Comparison of ENCODE assay signal across 2 cellular contexts in the genomic region with DNA sequence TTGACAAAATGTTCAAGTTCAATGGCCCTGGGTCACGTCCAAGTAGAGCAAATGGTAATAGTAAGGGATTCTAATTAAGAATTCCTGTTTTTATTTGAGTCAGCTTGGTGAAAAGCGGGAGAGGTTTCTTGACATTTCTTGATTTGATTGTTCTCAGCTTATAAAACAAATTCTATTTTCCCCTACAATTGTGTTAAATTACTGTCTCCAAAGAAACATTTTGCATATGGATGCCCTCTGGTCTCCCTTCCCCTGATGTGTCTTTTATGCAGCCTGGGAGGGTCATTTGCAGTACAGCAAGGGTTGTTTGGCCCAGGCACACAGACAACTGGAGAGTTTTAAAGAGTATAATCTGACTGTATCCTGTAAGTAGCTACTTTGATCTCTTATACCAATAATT.
TF ChIP-seq lines count a peak whose summit lies in the region.

No MANE protein-coding gene starts in this region.

TF ChIP-seq in HepG2, 621 proteins besides CTCF, POLR2A, EP300 and RAD21 (continued from another document):
- TF ChIP-seq, protein P1, sequence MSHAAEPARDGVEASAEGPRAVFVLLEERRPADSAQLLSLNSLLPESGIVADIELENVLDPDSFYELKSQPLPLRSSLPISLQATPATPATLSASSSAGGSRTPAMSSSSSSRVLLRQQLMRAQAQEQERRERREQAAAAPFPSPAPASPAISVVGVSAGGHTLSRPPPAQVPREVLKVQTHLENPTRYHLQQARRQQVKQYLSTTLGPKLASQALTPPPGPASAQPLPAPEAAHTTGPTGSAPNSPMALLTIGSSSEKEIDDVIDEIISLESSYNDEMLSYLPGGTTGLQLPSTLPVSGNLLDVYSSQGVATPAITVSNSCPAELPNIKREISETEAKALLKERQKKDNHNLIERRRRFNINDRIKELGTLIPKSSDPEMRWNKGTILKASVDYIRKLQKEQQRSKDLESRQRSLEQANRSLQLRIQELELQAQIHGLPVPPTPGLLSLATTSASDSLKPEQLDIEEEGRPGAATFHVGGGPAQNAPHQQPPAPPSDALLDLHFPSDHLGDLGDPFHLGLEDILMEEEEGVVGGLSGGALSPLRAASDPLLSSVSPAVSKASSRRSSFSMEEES (CRISPR knock-in tag; IDR thresholded peaks at IDR 0.05): no peak
- TF ChIP-seq, protein P2, sequence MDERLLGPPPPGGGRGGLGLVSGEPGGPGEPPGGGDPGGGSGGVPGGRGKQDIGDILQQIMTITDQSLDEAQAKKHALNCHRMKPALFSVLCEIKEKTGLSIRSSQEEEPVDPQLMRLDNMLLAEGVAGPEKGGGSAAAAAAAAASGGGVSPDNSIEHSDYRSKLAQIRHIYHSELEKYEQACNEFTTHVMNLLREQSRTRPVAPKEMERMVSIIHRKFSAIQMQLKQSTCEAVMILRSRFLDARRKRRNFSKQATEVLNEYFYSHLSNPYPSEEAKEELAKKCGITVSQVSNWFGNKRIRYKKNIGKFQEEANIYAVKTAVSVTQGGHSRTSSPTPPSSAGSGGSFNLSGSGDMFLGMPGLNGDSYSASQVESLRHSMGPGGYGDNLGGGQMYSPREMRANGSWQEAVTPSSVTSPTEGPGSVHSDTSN (CRISPR knock-in tag; IDR thresholded peaks at IDR 0.05): no peak
- no peak for TF ChIP-seq NFATC3 (CRISPR knock-in tag; IDR thresholded peaks at IDR 0.05)

TF ChIP-seq in WTC11, 78 proteins besides CTCF, POLR2A, EP300 and RAD21 (continued from another document):
- TF ChIP-seq, protein P3, sequence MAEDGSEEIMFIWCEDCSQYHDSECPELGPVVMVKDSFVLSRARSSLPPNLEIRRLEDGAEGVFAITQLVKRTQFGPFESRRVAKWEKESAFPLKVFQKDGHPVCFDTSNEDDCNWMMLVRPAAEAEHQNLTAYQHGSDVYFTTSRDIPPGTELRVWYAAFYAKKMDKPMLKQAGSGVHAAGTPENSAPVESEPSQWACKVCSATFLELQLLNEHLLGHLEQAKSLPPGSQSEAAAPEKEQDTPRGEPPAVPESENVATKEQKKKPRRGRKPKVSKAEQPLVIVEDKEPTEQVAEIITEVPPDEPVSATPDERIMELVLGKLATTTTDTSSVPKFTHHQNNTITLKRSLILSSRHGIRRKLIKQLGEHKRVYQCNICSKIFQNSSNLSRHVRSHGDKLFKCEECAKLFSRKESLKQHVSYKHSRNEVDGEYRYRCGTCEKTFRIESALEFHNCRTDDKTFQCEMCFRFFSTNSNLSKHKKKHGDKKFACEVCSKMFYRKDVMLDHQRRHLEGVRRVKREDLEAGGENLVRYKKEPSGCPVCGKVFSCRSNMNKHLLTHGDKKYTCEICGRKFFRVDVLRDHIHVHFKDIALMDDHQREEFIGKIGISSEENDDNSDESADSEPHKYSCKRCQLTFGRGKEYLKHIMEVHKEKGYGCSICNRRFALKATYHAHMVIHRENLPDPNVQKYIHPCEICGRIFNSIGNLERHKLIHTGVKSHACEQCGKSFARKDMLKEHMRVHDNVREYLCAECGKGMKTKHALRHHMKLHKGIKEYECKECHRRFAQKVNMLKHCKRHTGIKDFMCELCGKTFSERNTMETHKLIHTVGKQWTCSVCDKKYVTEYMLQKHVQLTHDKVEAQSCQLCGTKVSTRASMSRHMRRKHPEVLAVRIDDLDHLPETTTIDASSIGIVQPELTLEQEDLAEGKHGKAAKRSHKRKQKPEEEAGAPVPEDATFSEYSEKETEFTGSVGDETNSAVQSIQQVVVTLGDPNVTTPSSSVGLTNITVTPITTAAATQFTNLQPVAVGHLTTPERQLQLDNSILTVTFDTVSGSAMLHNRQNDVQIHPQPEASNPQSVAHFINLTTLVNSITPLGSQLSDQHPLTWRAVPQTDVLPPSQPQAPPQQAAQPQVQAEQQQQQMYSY (CRISPR knock-in tag; IDR thresholded peaks at IDR 0.05): no peak
- TF ChIP-seq SP1 (CRISPR knock-in tag; conservative IDR thresholded peaks at IDR 0.05) (no peak), GRHL2 (CRISPR knock-in tag; IDR thresholded peaks at IDR 0.05; ENCODE audit: insufficient replicate concordance, severe bottlenecking) (no peak), ETV6 (CRISPR knock-in tag; IDR thresholded peaks at IDR 0.05) (no peak), FOXK1 (CRISPR knock-in tag; IDR thresholded peaks at IDR 0.05) (no peak), ESRRA (CRISPR knock-in tag; IDR thresholded peaks at IDR 0.05; ENCODE audit: borderline replicate concordance) (no peak), ZNF121 (CRISPR knock-in tag; IDR thresholded peaks at IDR 0.05) (no peak)
- TF ChIP-seq, protein P4, sequence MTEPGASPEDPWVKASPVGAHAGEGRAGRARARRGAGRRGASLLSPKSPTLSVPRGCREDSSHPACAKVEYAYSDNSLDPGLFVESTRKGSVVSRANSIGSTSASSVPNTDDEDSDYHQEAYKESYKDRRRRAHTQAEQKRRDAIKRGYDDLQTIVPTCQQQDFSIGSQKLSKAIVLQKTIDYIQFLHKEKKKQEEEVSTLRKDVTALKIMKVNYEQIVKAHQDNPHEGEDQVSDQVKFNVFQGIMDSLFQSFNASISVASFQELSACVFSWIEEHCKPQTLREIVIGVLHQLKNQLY (CRISPR knock-in tag; IDR thresholded peaks at IDR 0.05): no peak
- TF ChIP-seq, protein P5, sequence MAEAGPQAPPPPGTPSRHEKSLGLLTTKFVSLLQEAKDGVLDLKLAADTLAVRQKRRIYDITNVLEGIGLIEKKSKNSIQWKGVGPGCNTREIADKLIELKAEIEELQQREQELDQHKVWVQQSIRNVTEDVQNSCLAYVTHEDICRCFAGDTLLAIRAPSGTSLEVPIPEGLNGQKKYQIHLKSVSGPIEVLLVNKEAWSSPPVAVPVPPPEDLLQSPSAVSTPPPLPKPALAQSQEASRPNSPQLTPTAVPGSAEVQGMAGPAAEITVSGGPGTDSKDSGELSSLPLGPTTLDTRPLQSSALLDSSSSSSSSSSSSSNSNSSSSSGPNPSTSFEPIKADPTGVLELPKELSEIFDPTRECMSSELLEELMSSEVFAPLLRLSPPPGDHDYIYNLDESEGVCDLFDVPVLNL (CRISPR knock-in tag; IDR thresholded peaks at IDR 0.05; ENCODE audit: borderline replicate concordance, low read depth): no peak
- TF ChIP-seq, protein P6, sequence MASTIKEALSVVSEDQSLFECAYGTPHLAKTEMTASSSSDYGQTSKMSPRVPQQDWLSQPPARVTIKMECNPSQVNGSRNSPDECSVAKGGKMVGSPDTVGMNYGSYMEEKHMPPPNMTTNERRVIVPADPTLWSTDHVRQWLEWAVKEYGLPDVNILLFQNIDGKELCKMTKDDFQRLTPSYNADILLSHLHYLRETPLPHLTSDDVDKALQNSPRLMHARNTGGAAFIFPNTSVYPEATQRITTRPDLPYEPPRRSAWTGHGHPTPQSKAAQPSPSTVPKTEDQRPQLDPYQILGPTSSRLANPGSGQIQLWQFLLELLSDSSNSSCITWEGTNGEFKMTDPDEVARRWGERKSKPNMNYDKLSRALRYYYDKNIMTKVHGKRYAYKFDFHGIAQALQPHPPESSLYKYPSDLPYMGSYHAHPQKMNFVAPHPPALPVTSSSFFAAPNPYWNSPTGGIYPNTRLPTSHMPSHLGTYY (CRISPR knock-in tag; IDR thresholded peaks at IDR 0.05): no peak
- TF ChIP-seq, protein P7, sequence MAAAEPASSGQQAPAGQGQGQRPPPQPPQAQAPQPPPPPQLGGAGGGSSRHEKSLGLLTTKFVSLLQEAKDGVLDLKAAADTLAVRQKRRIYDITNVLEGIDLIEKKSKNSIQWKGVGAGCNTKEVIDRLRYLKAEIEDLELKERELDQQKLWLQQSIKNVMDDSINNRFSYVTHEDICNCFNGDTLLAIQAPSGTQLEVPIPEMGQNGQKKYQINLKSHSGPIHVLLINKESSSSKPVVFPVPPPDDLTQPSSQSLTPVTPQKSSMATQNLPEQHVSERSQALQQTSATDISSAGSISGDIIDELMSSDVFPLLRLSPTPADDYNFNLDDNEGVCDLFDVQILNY (CRISPR knock-in tag; IDR thresholded peaks at IDR 0.05): no peak
TF ChIP-seq in WTC11: peak in this region for 0.
